8 cellular contexts compared by ENCODE assay signal in genomic region chr5:128201065-128201926, GRCh38.
DNase-seq lines count a peak whose midpoint lies in the region; ATAC-seq and TF ChIP-seq lines count a peak whose summit lies in the region.

No MANE protein-coding gene starts in this region.

- ATAC-seq in GM18861 (IDR thresholded peaks at IDR 0.05; ENCODE audit: unreplicated experiment) (peak; percentile 89), HG03060 (IDR thresholded peaks at IDR 0.05; ENCODE audit: low read depth, unreplicated experiment) (peak; percentile 70)

- H3K4me3 Mint-ChIP-seq in activated CD4-positive, alpha-beta T cell treated with anti-CD3 and anti-CD28 coated beads, Interleukin-2, amount 10 ng/mL, durations not matched to agents 7 days and 5 days = no peak overlapping the region

- no peaks in the 10 kb centered on the region for H3K9me3 ChIP-seq in liver (ENCODE audit: control insufficient read depth in 4 of 4, low read length in 3 of 4)

- peaks cover 1% of the 10 kb centered on the region for H3K27me3 Mint-ChIP-seq in activated CD4-positive, alpha-beta T cell treated with anti-CD3 and anti-CD28 coated beads, Interleukin-2, amount 10 ng/mL, durations not matched to agents 7 days and 5 days

- no peak overlapping the region for H3K27ac Mint-ChIP-seq in activated CD4-positive, alpha-beta T cell treated with anti-CD3 and anti-CD28 coated beads, Interleukin-2, amount 10 ng/mL, durations not matched to agents 7 days and 5 days

- H3K27me3 ChIP-seq in liver (ENCODE audit: control insufficient read depth in 4 of 4, insufficient read depth in 4 of 4, low read length in 3 of 4) = no peaks in the 10 kb centered on the region

- DNase-seq in AG09309 (ENCODE audit: low read depth) (no peak), NCI-H345 treated with DMSO at 0.1 percent for 48 hours (lab: John Stamatoyannopoulos, UW; ENCODE audit: unreplicated experiment) (peak; percentile 57), coronary artery (ENCODE audit: low spot score) (no peak)
- peak; percentile 84 for DNase-seq in activated CD4-positive, alpha-beta T cell treated with anti-CD3 and anti-CD28 coated beads, Interleukin-2, amount 10 ng/mL, durations not matched to agents 7 days and 5 days
- peak; percentile 74 to 80 for DNase-seq in stimulated activated CD4-positive, alpha-beta T cell treated with anti-CD3 and anti-CD28 coated beads, Interleukin-4, amount 100 ng/mL, for 4 hours

- POLR2A ChIA-PET in activated CD4-positive, alpha-beta T cell treated with anti-CD3 and anti-CD28 coated beads, Interleukin-2, amount 10 ng/mL, durations not matched to agents 7 days and 5 days (lab: Charles Lee) = no interaction called here

- CTCF ChIA-PET in activated CD4-positive, alpha-beta T cell treated with anti-CD3 and anti-CD28 coated beads, Interleukin-2, amount 10 ng/mL, durations not matched to agents 7 days and 5 days (lab: Charles Lee) = interaction anchor here (0.6 to 1.0 kb wide), 3 partner anchors 76 to 607 kb away, joined by 3 to 4 read pairs (median 3); no protein-coding TSS in a partner anchor

- H3K4me1 ChIP-seq in liver (ENCODE audit: control insufficient read depth in 4 of 4, insufficient read depth in 4 of 4, low read length in 3 of 4) = peaks cover 0 to 8% (median 3%) of the 10 kb centered on the region in 4 donors

- H3K36me3 Mint-ChIP-seq in activated CD4-positive, alpha-beta T cell treated with anti-CD3 and anti-CD28 coated beads, Interleukin-2, amount 10 ng/mL, durations not matched to agents 7 days and 5 days (ENCODE audit: low read depth) = peaks cover 1% of the 10 kb centered on the region

- no peak overlapping the region for H3K9ac ChIP-seq in liver (ENCODE audit: low read depth in 1 of 2, low read length in 2 of 2)

- TF ChIP-seq RAD21 in liver (IDR thresholded peaks at IDR 0.05) = peak; percentile 85 to 89

- H3K36me3 ChIP-seq in liver (ENCODE audit: control insufficient read depth in 4 of 4, insufficient read depth in 3 of 4, low read depth in 1 of 4, low read length in 3 of 4) = no peaks in the 10 kb centered on the region

- TF ChIP-seq CTCF in AG09309 (IDR thresholded peaks at IDR 0.05; ENCODE audit: control insufficient read depth, insufficient read depth, low read depth, low read length, missing control alignments) (peak; percentile 70), coronary artery (IDR thresholded peaks at IDR 0.05) (peak; percentile 91), liver (IDR thresholded peaks at IDR 0.05; ENCODE audit: low read depth, low read length, missing input control) (peak; percentile 83)

- peak overlapping the region; percentile 20 for H3K4me3 ChIP-seq in AG09309 (ENCODE audit: control insufficient read depth, low read depth, low read length)
- H3K4me3 ChIP-seq in coronary artery = peak overlapping the region; percentile 49
- H3K4me3 ChIP-seq in liver (ENCODE audit: low read depth in 1 of 3, low read length in 3 of 3) = peak overlapping the region in 1 of 3 donors; percentile 18

- H3K4me1 Mint-ChIP-seq in activated CD4-positive, alpha-beta T cell treated with anti-CD3 and anti-CD28 coated beads, Interleukin-2, amount 10 ng/mL, durations not matched to agents 7 days and 5 days = peaks cover 26% of the 10 kb centered on the region

- H3K27ac ChIP-seq in coronary artery (no peak overlapping the region), liver (ENCODE audit: low read depth in 1 of 2, low read length in 2 of 2) (no peak overlapping the region)

- 11% methylated on average over 36 of the region's 36 CpGs for WGBS in liver

- no peaks in the 10 kb centered on the region for H3K9me3 Mint-ChIP-seq in activated CD4-positive, alpha-beta T cell treated with anti-CD3 and anti-CD28 coated beads, Interleukin-2, amount 10 ng/mL, durations not matched to agents 7 days and 5 days

TF ChIP-seq in liver, 16 proteins besides CTCF, POLR2A, EP300 and RAD21:
- TF ChIP-seq ATF3 (IDR thresholded peaks at IDR 0.05) = no peak
- no peak for TF ChIP-seq SP1 (IDR thresholded peaks at IDR 0.05)
- TF ChIP-seq TAF1 (conservative IDR thresholded peaks at IDR 0.05) = no peak
- TF ChIP-seq HNF4A (conservative IDR thresholded peaks at IDR 0.05) = no peak
- TF ChIP-seq JUND (IDR thresholded peaks at IDR 0.05) = no peak
- TF ChIP-seq EGR1 (IDR thresholded peaks at IDR 0.05; ENCODE audit: low read depth in 2 of 2) = no peak
- TF ChIP-seq YY1 (IDR thresholded peaks at IDR 0.05) = no peak
- TF ChIP-seq REST (IDR thresholded peaks at IDR 0.05) = no peak
- no peak for TF ChIP-seq RXRA (IDR thresholded peaks at IDR 0.05)
- TF ChIP-seq ZBTB33 (IDR thresholded peaks at IDR 0.05) = no peak
- TF ChIP-seq HNF4G (IDR thresholded peaks at IDR 0.05) = no peak
- TF ChIP-seq FOXA2 (IDR thresholded peaks at IDR 0.05) = no peak
- no peak for TF ChIP-seq GABPA (IDR thresholded peaks at IDR 0.05 in 1 of 2, conservative IDR thresholded peaks at IDR 0.05 in 1 of 2)

Comparison
In these comparisons a context has a peak if more than half of its experiments do, and no peak if none do; other contexts are left out.
1. DNase-seq: peak in NCI-H345 treated with DMSO at 0.1 percent for 48 hours (single experiment), activated CD4-positive, alpha-beta T cell treated with anti-CD3 and anti-CD28 coated beads, Interleukin-2, amount 10 ng/mL, durations not matched to agents 7 days and 5 days (single experiment) and stimulated activated CD4-positive, alpha-beta T cell treated with anti-CD3 and anti-CD28 coated beads, Interleukin-4, amount 100 ng/mL, for 4 hours (2 of 2); none in AG09309 (single experiment) and coronary artery (single experiment).
2. Peak in every context shown above with its lines, with median percentiles within 50 percentile points of each other: CTCF ChIP-seq.